Comparison of ENCODE assay signal across 27 cellular contexts in genomic region chr10:79414714-79415113, GRCh38. TPM values are rescaled to one million over a fixed set of nuclear protein-coding genes. Genes with fewer than 3 reads are reported as not detected.
DNase-seq lines count a peak whose midpoint lies in the region; ATAC-seq, FAIRE-seq and TF ChIP-seq lines count a peak whose summit lies in the region.
"Had no signal": no experiment of that assay in that cellular context is flagged by ENCODE, and none has a peak within 500 bp of the region (broad histone marks: within the 10 kb centered on the region; RNA-seq: fewer than 3 reads in every experiment).

No MANE protein-coding gene starts in this region.

- no TSS peak for BruUV-seq in HepG2 (replicated peaks; lab: Mats Ljungman, UMichigan)

- no peak for FAIRE-seq in HepG2 (lab: Jason Lieb, UNC)
- FAIRE-seq: GM12878 had no signal

- POLR2A ChIA-PET in HepG2 (lab: Yijun Ruan, JAX): no interaction called here

- no peak for TF ChIP-seq RAD21 in HepG2 (CRISPR knock-in tag; IDR thresholded peaks at IDR 0.05)

- H3K4me3 ChIP-seq in HepG2 (replicated peaks in 1 of 3; ENCODE audit: insufficient read depth in 1 of 3, low read depth in 2 of 3, low read length in 3 of 3) (no peak overlapping the region), right lobe of liver (no peak overlapping the region), osteoblast (ENCODE audit: insufficient read depth, low read length) (no peak overlapping the region)
- H3K4me3 ChIP-seq: GM12878, GM23248, SJCRH30 had no signal

- in situ Hi-C loops in HepG2 (cut with HindIII; ENCODE audit: extremely low pct_ligation_motif_present, low pct_unique_long_range_greater_than_20kb): no loop called here
- in situ Hi-C loops in ACHN (cut with HindIII; ENCODE audit: low pct_ligation_motif_present, low pct_unique_long_range_greater_than_20kb, low sequenced_read_pairs): no loop called here

- TF ChIP-seq POLR2A in HepG2 (IDR thresholded peaks at IDR 0.05; ENCODE audit: insufficient read depth in 1 of 2, low read depth in 2 of 2, low read length in 2 of 2): no peak
- TF ChIP-seq POLR2A in right lobe of liver (IDR thresholded peaks at IDR 0.05): no peak

- ATAC-seq in HepG2 (no peak), right lobe of liver (no peak), GM21515 (IDR thresholded peaks at IDR 0.05; ENCODE audit: unreplicated experiment) (no peak)
- ATAC-seq: GM12878, PC-3, SK-N-SH treated with all-trans-retinoic acid at 6 μM for 48 hours had no signal

- TF ChIP-seq CTCF in HepG2 (CRISPR knock-in tag; IDR thresholded peaks at IDR 0.05) (no peak), right lobe of liver (IDR thresholded peaks at IDR 0.05) (no peak), osteoblast (IDR thresholded peaks at IDR 0.05; ENCODE audit: extremely low read depth, low read depth, low read length) (no peak)

- H3K4me1 ChIP-seq in HepG2 (ENCODE audit: insufficient read depth, low read length) (peaks cover 10% of the 10 kb centered on the region), right lobe of liver (peaks cover 0 to 38% (median 8%) of the 10 kb centered on the region in 4 donors), osteoblast (ENCODE audit: insufficient read depth, low read length) (no peaks in the 10 kb centered on the region)
- H3K4me1 ChIP-seq: SJCRH30 had no signal

- no peaks in the 10 kb centered on the region; a peak in 1 of 5 replicates for H3K36me3 ChIP-seq in HepG2 (replicated peaks in 1 of 2; ENCODE audit: control insufficient read depth in 1 of 2, insufficient read depth in 2 of 2, low read length in 2 of 2)
- peaks cover 0 to 7% (median 0%) of the 10 kb centered on the region in 4 donors for H3K36me3 ChIP-seq in right lobe of liver
- H3K36me3 ChIP-seq in osteoblast (ENCODE audit: insufficient read depth, low read length): peaks cover 47% of the 10 kb centered on the region

- H3K79me2 ChIP-seq in HepG2 (ENCODE audit: insufficient read depth, low read length): no peaks in the 10 kb centered on the region
- H3K79me2 ChIP-seq in osteoblast (ENCODE audit: insufficient read depth, low read length): peaks cover 48% of the 10 kb centered on the region

- no peak for DNase-seq in HepG2 (ENCODE audit: low spot score)
- no peak for DNase-seq in right lobe of liver
- no peak for DNase-seq in caudate nucleus (lab: John Stamatoyannopoulos, UW)
- peak; percentile 21 for DNase-seq in osteoblast (ENCODE audit: insufficient read length, low spot score, missing footprints)
- DNase-seq in ACHN: no peak
- no peak for DNase-seq in T-helper 2 cell
- no peak for DNase-seq in CD1c-positive myeloid dendritic cell (ENCODE audit: extremely low spot score)
- DNase-seq: AML-193; C1 segment of cervical spinal cord; CD8-positive, alpha-beta memory T cell; DMS 273 treated with DMSO at 0.1 percent for 48 hours; DMS79; EL; GDM1; GM23248; H9; NCI-H1105 treated with DMSO at 0.1 percent for 48 hours; NCI-H2029; NCI-H446; NCI-H524 treated with DMSO at 0.1 percent for 48 hours; NCI-H82; NK-92 treated with Interleukin-12 subunit alpha and Interleukin-12 subunit beta, amount 100 ng/mL, for 24 hours; PC-3; SJCRH30 had no signal

- intact Hi-C loops in HepG2 (cut with micrococcal nuclease; ENCODE audit: unreplicated experiment) (no loop called here), right lobe of liver (cut with DNase I) (no loop called here)

- H3K4me2 ChIP-seq in HepG2 (ENCODE audit: low read depth, low read length): no peak overlapping the region
- H3K4me2 ChIP-seq in osteoblast (ENCODE audit: insufficient read depth, low read length): no peak overlapping the region

- TF ChIP-seq EP300 in HepG2 (IDR thresholded peaks at IDR 0.05; ENCODE audit: low read depth in 2 of 2, low read length in 2 of 2): no peak
- TF ChIP-seq EP300 in HepG2 (CRISPR knock-in tag; IDR thresholded peaks at IDR 0.05; ENCODE audit: borderline replicate concordance): no peak

- H2AFZ ChIP-seq in HepG2 (ENCODE audit: low read length) (no peak overlapping the region), osteoblast (ENCODE audit: low read length) (no peak overlapping the region)
- H2AFZ ChIP-seq: GM23248 had no signal

- 100% methylated on average over 3 of the region's 3 CpGs for WGBS in HepG2 (ENCODE audit: low lambda C conversion rate)
- 60% methylated on average over 2 of the region's 3 CpGs for WGBS in right lobe of liver (ENCODE audit: insufficient coverage, low coverage, low lambda C conversion rate, missing lambda C conversion rate)

- no peaks in the 10 kb centered on the region for H4K20me1 ChIP-seq in HepG2 (ENCODE audit: insufficient read depth, low read length)
- peaks cover 50% of the 10 kb centered on the region for H4K20me1 ChIP-seq in osteoblast (ENCODE audit: insufficient read depth, low read length)

- no peaks in the 10 kb centered on the region for H3K27me3 ChIP-seq in HepG2 (ENCODE audit: control insufficient read depth in 1 of 2, insufficient read depth in 2 of 2, low read length in 2 of 2)
- H3K27me3 ChIP-seq in right lobe of liver: no peaks in the 10 kb centered on the region
- H3K27me3 ChIP-seq in osteoblast (ENCODE audit: insufficient read depth, low read length): no peaks in the 10 kb centered on the region
- H3K27me3 ChIP-seq: SJCRH30 had no signal

- H3K9ac ChIP-seq in HepG2 (ENCODE audit: insufficient read depth, low read depth, low read length): no peak overlapping the region
- H3K9ac ChIP-seq: GM23248 had no signal

- CTCF ChIA-PET in HepG2 (lab: Yijun Ruan, JAX; ENCODE audit: low intra/inter-chr PET ratio, low total read pairs): no interaction called here

- no peaks in the 10 kb centered on the region for H3K9me3 ChIP-seq in HepG2 (ENCODE audit: low read length)
- no peaks in the 10 kb centered on the region for H3K9me3 ChIP-seq in right lobe of liver
- H3K9me3 ChIP-seq in osteoblast (ENCODE audit: low read depth, low read length): no peaks in the 10 kb centered on the region
- H3K9me3 ChIP-seq: SJCRH30 had no signal

- no peak overlapping the region for H3K27ac ChIP-seq in HepG2 (ENCODE audit: extremely low read length, insufficient read depth, low read length)
- H3K27ac ChIP-seq in right lobe of liver: no peak overlapping the region
- peak overlapping the region; percentile 91 for H3K27ac ChIP-seq in caudate nucleus (ENCODE audit: low read depth, low read length)
- H3K27ac ChIP-seq in osteoblast (ENCODE audit: low read depth, low read length): no peak overlapping the region
- H3K27ac ChIP-seq: GM23248, SJCRH30 had no signal

TF ChIP-seq in HepG2, 621 proteins besides CTCF, POLR2A, EP300 and RAD21:
- peak; percentile 62; the same call in 1 of the 2 replicates for TF ChIP-seq ZNF768 (CRISPR knock-in tag; IDR thresholded peaks at IDR 0.05)
- TF ChIP-seq ATF2 (CRISPR knock-in tag; IDR thresholded peaks at IDR 0.05): no peak

RNA-seq across cellular contexts. Expression of gene ZCCHC24, which starts 30.7 kb away (rescaled TPM):
- total RNA-seq in HepG2 (2016; rRNA removed; fragmentation: Illumina TruSeq; extraction: Trizol) (3.1 and 3.9 TPM in 2 replicates), right lobe of liver (10 to 100 TPM; 19.8 to 33.6 (median 22.7) TPM), osteoblast (48.5 and 69.5 TPM in 2 replicates)
- 0.62 and 0.81 TPM in 2 replicates for total RNA-seq in HepG2 (2016; cell fraction: cytosol; rRNA removed; fragmentation: Illumina TruSeq; extraction: Trizol; ENCODE audit: low read depth)
- 3.5 and 3.6 TPM in 2 replicates for total RNA-seq in HepG2 (2016; cell fraction: insoluble cytoplasmic fraction; rRNA removed; fragmentation: Illumina TruSeq; extraction: Trizol)
- 3.7 and 4.0 TPM in 2 replicates for total RNA-seq in HepG2 (2016; cell fraction: membrane; rRNA removed; fragmentation: Illumina TruSeq; extraction: Trizol)
- 2.4 and 2.5 TPM in 2 replicates for total RNA-seq in HepG2 (2016; cell fraction: nucleus; rRNA removed; fragmentation: Illumina TruSeq; extraction: Trizol)
- 7.7 and 7.9 TPM in 2 replicates for polyA plus RNA-seq in HepG2 (2011; rRNA removed)
- 6.1 and 7.9 TPM in 2 replicates for polyA plus RNA-seq in HepG2 (2011; cell fraction: cytosol; rRNA removed)
- 5.9 and 9.2 TPM in 2 replicates for polyA plus RNA-seq in HepG2 (2011; cell fraction: nucleus; rRNA removed)
- polyA plus RNA-seq in HepG2 (2012): 3.8 and 4.0 TPM in 2 replicates
- 0.43 and 0.45 TPM in 2 replicates for polyA plus RNA-seq in HepG2 (2016; cell fraction: cytosol; fragmentation: Illumina TruSeq; extraction: Trizol; ENCODE audit: low read depth)
- polyA plus RNA-seq in HepG2 (2016; cell fraction: insoluble cytoplasmic fraction; fragmentation: Illumina TruSeq; extraction: Trizol; ENCODE audit: low read depth): 5.1 and 5.5 TPM in 2 replicates
- polyA plus RNA-seq in HepG2 (2016; cell fraction: membrane; fragmentation: Illumina TruSeq; extraction: Trizol; ENCODE audit: low read depth): 2.8 and 3.1 TPM in 2 replicates
- polyA plus RNA-seq in HepG2 (2016; cell fraction: nucleus; fragmentation: Illumina TruSeq; extraction: Trizol; ENCODE audit: insufficient read depth, low read depth): 4.3 and 4.9 TPM in 2 replicates
- 4.8 and 18.6 TPM in 2 replicates for polyA minus RNA-seq in HepG2 (2011; rRNA and poly(A)+ RNA removed; ENCODE audit: low replicate concordance)
- polyA minus RNA-seq in HepG2 (2011; cell fraction: cytosol; rRNA and poly(A)+ RNA removed): 7.8 and 8.3 TPM in 2 replicates
- 3.5 and 3.6 TPM in 2 replicates for polyA minus RNA-seq in HepG2 (2011; cell fraction: nucleus; rRNA and poly(A)+ RNA removed)
